Comparison of ENCODE assay signal across 17 cellular contexts in the genomic region with DNA sequence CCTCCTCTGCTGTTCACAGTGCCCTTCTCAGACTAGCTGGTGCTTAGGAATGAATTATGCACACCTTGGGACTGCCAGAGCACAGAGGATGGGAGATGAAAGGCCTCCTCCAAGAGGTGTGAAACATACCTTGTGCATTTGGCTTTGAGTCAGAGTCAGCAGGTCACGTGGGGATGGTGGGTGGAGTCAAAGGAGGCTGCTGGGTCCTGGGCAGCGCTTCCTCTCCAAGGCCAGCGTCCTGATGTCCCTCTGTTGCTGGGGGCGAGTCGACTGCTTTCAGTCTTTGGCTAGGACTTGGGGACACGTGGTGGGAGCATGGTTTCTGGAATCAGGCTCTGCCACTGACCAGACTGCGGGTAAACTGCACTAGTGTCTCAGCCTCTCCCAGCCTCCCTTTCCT.
DNase-seq lines count a peak whose midpoint lies in the region; ATAC-seq and TF ChIP-seq lines count a peak whose summit lies in the region.
"Had no signal": no experiment of that assay in that cellular context is flagged by ENCODE, and none has a peak within 500 bp of the region (broad histone marks: within the 10 kb centered on the region; RNA-seq: fewer than 3 reads in every experiment).

No MANE protein-coding gene starts in this region.

- H3K4me3 ChIP-seq in BLaER1 (no peak overlapping the region), RWPE2 (ENCODE audit: severe bottlenecking) (no peak overlapping the region)
- H3K4me3 ChIP-seq: GM23248, lower lobe of right lung, neural progenitor cell, vagina had no signal

- H3K27ac ChIP-seq in BLaER1 (no peak overlapping the region), RWPE2 (ENCODE audit: poor library complexity, severe bottlenecking) (no peak overlapping the region)
- H3K27ac ChIP-seq: epithelial cell of prostate, GM23248, lower lobe of right lung, neural progenitor cell, vagina had no signal

- peak; percentile 7 for DNase-seq in Daoy (ENCODE audit: low read depth)
- no peak for DNase-seq in RWPE2 (ENCODE audit: low spot score)
- peak; percentile 62 for DNase-seq in kidney tubule cell (ENCODE audit: low spot score)
- DNase-seq in LoVo (ENCODE audit: low spot score), result no peak
- DNase-seq: CD4-positive, alpha-beta memory T cell; cerebellar nuclear complex; GM23248; lower lobe of right lung; NCI-H1694; Right ventricle myocardium superior had no signal

- H3K36me3 ChIP-seq in BLaER1, result no peaks in the 10 kb centered on the region
- no peaks in the 10 kb centered on the region for H3K36me3 ChIP-seq in RWPE2 (ENCODE audit: low read depth)
- H3K36me3 ChIP-seq: lower lobe of right lung, neural progenitor cell, vagina had no signal

- H4K20me1 ChIP-seq in BLaER1, result no peaks in the 10 kb centered on the region

- peak overlapping the region; percentile 82 for H3K4me2 ChIP-seq in BLaER1
- H3K4me2 ChIP-seq: neural progenitor cell had no signal

- peak; percentile 61; the same call in 2 of the 3 replicates for ATAC-seq in RWPE2 (ENCODE audit: low read depth)
- ATAC-seq in HG02642 (IDR thresholded peaks at IDR 0.05; ENCODE audit: poor library complexity, unreplicated experiment), result no peak
- no peak for ATAC-seq in HG03135 (IDR thresholded peaks at IDR 0.05; ENCODE audit: unreplicated experiment)
- ATAC-seq: activated CD4-positive, CD25-positive, alpha-beta regulatory T cell treated with anti-CD3 and anti-CD28 coated beads, Interleukin-2, amount 50 U/mL, for 24 hours; lower lobe of right lung had no signal

- H3K9me3 ChIP-seq in BLaER1, result no peaks in the 10 kb centered on the region
- H3K9me3 ChIP-seq in RWPE2 (ENCODE audit: severe bottlenecking), result no peaks in the 10 kb centered on the region
- H3K9me3 ChIP-seq: lower lobe of right lung, vagina had no signal

- H3K4me1 ChIP-seq in BLaER1 (peaks cover 36% of the 10 kb centered on the region), RWPE2 (ENCODE audit: insufficient read depth, poor library complexity, severe bottlenecking) (no peaks in the 10 kb centered on the region)
- H3K4me1 ChIP-seq: lower lobe of right lung, neural progenitor cell, vagina had no signal

- no peak overlapping the region for H3K9ac ChIP-seq in BLaER1
- H3K9ac ChIP-seq: GM23248, neural progenitor cell had no signal

- TF ChIP-seq CTCF in RWPE2 (IDR thresholded peaks at IDR 0.05; ENCODE audit: poor library complexity, severe bottlenecking), result no peak

- H3K27me3 ChIP-seq in BLaER1 (no peaks in the 10 kb centered on the region), RWPE2 (ENCODE audit: insufficient read depth, poor library complexity, severe bottlenecking) (no peaks in the 10 kb centered on the region)
- H3K27me3 ChIP-seq: neural progenitor cell, vagina had no signal

Comparison
In these comparisons a context has a peak if more than half of its experiments do, and no peak if none do; other contexts are left out.
1. DNase-seq: peak in Daoy (single experiment) and kidney tubule cell (single experiment); none in RWPE2 (single experiment) and LoVo (single experiment).